1 cellular context compared by ENCODE assay signal in the genomic region with DNA sequence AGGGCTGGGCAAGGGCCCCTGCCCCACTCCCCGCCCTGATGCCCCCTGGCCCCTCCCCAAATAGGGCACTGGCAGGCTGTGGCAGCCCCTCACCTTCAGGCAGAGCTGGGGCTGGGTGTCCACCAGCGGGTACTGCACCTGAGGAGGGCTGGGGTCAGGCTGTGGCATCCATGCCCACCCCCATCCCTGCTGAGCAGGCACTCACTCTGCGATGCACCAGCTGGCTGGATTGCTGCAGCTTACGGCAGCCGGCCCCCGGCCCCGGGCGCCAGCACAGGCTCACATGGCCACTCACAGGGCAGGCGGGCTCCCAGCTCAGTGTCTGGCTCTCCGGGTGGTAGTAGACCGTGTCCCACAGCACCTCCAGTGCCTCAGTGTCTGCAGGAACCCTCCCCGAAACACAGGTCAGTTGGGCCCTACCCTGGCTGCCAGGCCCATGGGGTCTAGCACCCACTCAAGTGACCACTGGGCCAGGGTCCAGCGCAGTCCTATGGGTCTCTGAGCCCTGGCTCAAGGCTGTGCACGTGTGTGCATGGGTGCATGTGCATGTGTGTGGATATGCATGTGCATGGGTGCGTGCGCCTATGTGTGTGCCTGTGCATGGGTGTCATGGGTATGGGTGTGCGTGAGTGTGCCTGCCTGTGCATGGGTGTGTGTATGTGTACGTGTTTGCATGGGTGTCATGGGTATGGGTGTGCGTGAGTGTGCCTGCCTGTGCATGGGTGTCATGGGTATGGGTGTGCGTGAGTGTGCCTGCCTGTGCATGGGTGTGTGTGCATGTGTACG.
TF ChIP-seq lines count a peak whose summit lies in the region.

No MANE protein-coding gene starts in this region.

TF ChIP-seq in HepG2, 621 proteins besides CTCF, POLR2A, EP300 and RAD21:
- TF ChIP-seq, protein P1, sequence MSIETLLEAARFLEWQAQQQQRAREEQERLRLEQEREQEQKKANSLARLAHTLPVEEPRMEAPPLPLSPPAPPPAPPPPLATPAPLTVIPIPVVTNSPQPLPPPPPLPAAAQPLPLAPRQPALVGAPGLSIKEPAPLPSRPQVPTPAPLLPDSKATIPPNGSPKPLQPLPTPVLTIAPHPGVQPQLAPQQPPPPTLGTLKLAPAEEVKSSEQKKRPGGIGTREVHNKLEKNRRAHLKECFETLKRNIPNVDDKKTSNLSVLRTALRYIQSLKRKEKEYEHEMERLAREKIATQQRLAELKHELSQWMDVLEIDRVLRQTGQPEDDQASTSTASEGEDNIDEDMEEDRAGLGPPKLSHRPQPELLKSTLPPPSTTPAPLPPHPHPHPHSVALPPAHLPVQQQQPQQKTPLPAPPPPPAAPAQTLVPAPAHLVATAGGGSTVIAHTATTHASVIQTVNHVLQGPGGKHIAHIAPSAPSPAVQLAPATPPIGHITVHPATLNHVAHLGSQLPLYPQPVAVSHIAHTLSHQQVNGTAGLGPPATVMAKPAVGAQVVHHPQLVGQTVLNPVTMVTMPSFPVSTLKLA (IDR thresholded peaks at IDR 0.05): peak; percentile 59
- peak; percentile 5; the same call in 1 of the 2 replicates for TF ChIP-seq CREB1 (IDR thresholded peaks at IDR 0.05)
- TF ChIP-seq CREB1 (CRISPR knock-in tag; IDR thresholded peaks at IDR 0.05): no peak
- no peak for TF ChIP-seq CREM (IDR thresholded peaks at IDR 0.05)
- no peak for TF ChIP-seq CREM (CRISPR knock-in tag; IDR thresholded peaks at IDR 0.05)
